1 cellular context compared by ENCODE assay signal in the genomic region with DNA sequence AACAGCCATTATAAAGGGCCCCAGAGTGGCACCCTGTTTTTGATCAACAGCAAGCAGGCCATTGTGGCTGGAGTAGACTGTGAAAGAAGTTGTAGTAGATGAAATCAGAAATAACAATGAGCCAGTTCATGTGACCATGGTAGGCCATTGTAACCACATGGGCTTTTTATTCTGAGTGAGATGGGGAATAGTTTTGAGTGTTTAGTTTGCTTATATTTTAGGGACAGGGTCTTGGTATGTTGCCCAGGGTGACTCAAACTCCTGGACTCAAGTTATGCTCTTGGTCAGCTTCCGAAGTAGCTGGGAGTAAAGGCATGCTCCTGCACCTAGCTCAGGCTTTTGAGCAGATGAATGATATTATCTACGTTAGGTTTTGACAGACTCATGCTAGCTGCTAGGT.
TF ChIP-seq lines count a peak whose summit lies in the region.

No MANE protein-coding gene starts in this region.

TF ChIP-seq in IMR-90, 13 proteins besides CTCF, POLR2A, EP300 and RAD21 (continued from another document):
- TF ChIP-seq USF2 (IDR thresholded peaks at IDR 0.05; ENCODE audit: low read depth, low read length), result 0 out of 2 replicates have a peak, but pooled peaks have one; percentile 43
- TF ChIP-seq, protein P1, sequence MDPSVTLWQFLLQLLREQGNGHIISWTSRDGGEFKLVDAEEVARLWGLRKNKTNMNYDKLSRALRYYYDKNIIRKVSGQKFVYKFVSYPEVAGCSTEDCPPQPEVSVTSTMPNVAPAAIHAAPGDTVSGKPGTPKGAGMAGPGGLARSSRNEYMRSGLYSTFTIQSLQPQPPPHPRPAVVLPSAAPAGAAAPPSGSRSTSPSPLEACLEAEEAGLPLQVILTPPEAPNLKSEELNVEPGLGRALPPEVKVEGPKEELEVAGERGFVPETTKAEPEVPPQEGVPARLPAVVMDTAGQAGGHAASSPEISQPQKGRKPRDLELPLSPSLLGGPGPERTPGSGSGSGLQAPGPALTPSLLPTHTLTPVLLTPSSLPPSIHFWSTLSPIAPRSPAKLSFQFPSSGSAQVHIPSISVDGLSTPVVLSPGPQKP (IDR thresholded peaks at IDR 0.05; ENCODE audit: borderline replicate concordance, low read depth, low read length), result no peak
